ENCODE assay signal across 8 cellular contexts in the genomic region with DNA sequence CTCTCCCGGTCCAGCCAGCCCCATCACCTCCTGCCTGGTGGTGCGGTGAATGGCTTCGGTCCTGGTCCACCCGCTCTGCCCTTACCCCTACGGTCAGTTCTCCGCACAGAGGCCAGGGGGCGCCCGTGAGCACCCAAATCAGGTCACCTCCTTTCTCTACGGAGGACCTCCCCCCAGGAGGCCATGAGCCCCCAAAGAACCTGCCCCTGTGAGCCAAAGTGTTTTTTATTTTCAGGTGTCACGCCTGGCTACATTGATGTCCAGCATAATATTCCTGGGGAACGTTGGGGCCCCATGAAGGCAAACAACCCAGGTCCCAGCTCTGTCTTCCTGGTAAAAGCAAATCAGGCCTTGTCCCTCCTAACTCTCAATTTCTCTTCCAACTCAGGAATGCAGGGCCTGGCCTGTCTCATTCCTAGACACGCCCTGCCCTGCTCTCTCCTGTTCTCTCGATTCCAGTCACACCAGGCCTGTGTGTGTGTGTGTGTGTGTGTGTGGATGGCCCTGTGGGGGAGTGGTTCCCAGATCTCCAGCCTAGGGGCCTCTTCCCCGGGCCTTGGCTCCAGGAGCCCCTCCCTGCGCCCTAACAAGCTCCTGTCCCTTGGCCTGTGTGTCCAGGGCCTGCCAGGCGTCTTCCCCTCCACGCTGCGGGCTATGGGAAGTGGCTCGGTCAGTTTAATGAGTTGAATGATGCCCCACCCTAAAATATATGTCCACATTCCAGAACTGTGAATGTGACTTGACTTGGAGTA. TPM values are rescaled to one million over a fixed set of nuclear protein-coding genes. Genes with fewer than 3 reads are reported as not detected.
A peak's percentile ranks its signal among the peaks of the same experiment; 100 is the strongest.
DNase-seq lines count a peak whose midpoint lies in the region; ATAC-seq, FAIRE-seq and TF ChIP-seq lines count a peak whose summit lies in the region.

No MANE protein-coding gene starts in this region.

- H2AFZ ChIP-seq in DND-41 (ENCODE audit: low read depth, low read length) (0 out of 2 replicates have a peak overlapping the region, but pooled peaks have one; percentile 1), HepG2 (ENCODE audit: low read length) (peak overlapping the region; percentile 65)

- H3K36me3 ChIP-seq in DND-41 (ENCODE audit: insufficient read depth, low read length), result no peaks in the 10 kb centered on the region
- no peaks in the 10 kb centered on the region for H3K36me3 ChIP-seq in HepG2 (replicated peaks in 1 of 2; ENCODE audit: control insufficient read depth in 1 of 2, insufficient read depth in 2 of 2, low read length in 2 of 2)

- peak overlapping the region in 2 of 3 donors; percentile 31 to 51 for H3K27ac Mint-ChIP-seq in IgD-negative memory B cell
- peak overlapping the region; percentile 96 for H3K27ac Mint-ChIP-seq in MCF 10A (ENCODE audit: low read depth, unreplicated experiment)

- no peak for TF ChIP-seq POLR2A in HepG2 (IDR thresholded peaks at IDR 0.05; ENCODE audit: insufficient read depth in 1 of 2, low read depth in 2 of 2, low read length in 2 of 2)

- peak; percentile 76 for TF ChIP-seq CTCF in DND-41 (IDR thresholded peaks at IDR 0.05; ENCODE audit: borderline replicate concordance, extremely low read depth, low read length, poor library complexity, severe bottlenecking)
- TF ChIP-seq CTCF in VCaP (conservative IDR thresholded peaks at IDR 0.05), result peak; percentile 60
- TF ChIP-seq CTCF in MCF 10A (IDR thresholded peaks at IDR 0.05; ENCODE audit: unreplicated experiment), result peak; percentile 85
- peak; percentile 88 for TF ChIP-seq CTCF in HepG2 (CRISPR knock-in tag; IDR thresholded peaks at IDR 0.05)

- H3K79me2 ChIP-seq in DND-41 (ENCODE audit: insufficient read depth, low read length) (no peaks in the 10 kb centered on the region), HepG2 (ENCODE audit: insufficient read depth, low read length) (no peaks in the 10 kb centered on the region)

- CTCF ChIA-PET in MCF 10A (lab: Yijun Ruan, JAX) (interaction anchor here (0.6 to 6.2 kb wide), 14 partner anchors 9 to 1557 kb away, joined by 3 to 53 read pairs (median 4); partner anchors contain the start of genes DNAJB1, GIPC1 and NDUFB7), HepG2 (lab: Yijun Ruan, JAX; ENCODE audit: low intra/inter-chr PET ratio, low total read pairs) (interaction anchor here (0.7 to 1.3 kb wide), 3 partner anchors 46 to 67 kb away, joined by 3 to 6 read pairs (median 5); no protein-coding TSS in a partner anchor)

- H3K27me3 ChIP-seq in DND-41 (ENCODE audit: insufficient read depth, low read length, poor library complexity) (no peaks in the 10 kb centered on the region), HepG2 (ENCODE audit: control insufficient read depth in 1 of 2, insufficient read depth in 2 of 2, low read length in 2 of 2) (no peaks in the 10 kb centered on the region)

- 2% methylated on average over 12 of the region's 19 CpGs for WGBS in HepG2 (ENCODE audit: low lambda C conversion rate)

- 0 out of 2 replicates have a peak overlapping the region, but pooled peaks have one; percentile 5 for H3K9ac ChIP-seq in DND-41 (ENCODE audit: low read depth, low read length)
- H3K9ac ChIP-seq in HepG2 (ENCODE audit: insufficient read depth, low read depth, low read length), result peak overlapping the region; percentile 64

- BruUV-seq in MCF 10A (replicated peaks; lab: Mats Ljungman, UMichigan), result TSS peak; percentile 90
- no TSS peak for BruUV-seq in HepG2 (replicated peaks; lab: Mats Ljungman, UMichigan)

- POLR2A ChIA-PET in MCF 10A (lab: Yijun Ruan, JAX) (interaction anchor here (0.6 to 15.7 kb wide), 14 partner anchors 8 to 653 kb away, joined by 3 to 203 read pairs (median 5); partner anchors contain the start of genes ADGRE5, ASF1B, DNAJB1 and GIPC1), HepG2 (lab: Yijun Ruan, JAX) (interaction anchor here (0.9 to 3.5 kb wide), 4 partner anchors 8 to 369 kb away, joined by 3 to 41 read pairs (median 4); partner anchors contain the start of genes ASF1B and DNAJB1)

- H3K27me3 Mint-ChIP-seq in IgD-negative memory B cell (peaks cover 2% of the 10 kb centered on the region), MCF 10A (ENCODE audit: insufficient read depth, unreplicated experiment) (no peaks in the 10 kb centered on the region)

- H3K4me1 ChIP-seq in DND-41 (ENCODE audit: insufficient read depth, low read length) (peaks cover 25% of the 10 kb centered on the region), HepG2 (ENCODE audit: insufficient read depth, low read length) (peaks cover 84% of the 10 kb centered on the region)

- TF ChIP-seq RAD21 in HepG2 (CRISPR knock-in tag; IDR thresholded peaks at IDR 0.05), result peak; percentile 53; the same call in 1 of the 2 replicates

- no peak overlapping the region for H3K4me2 ChIP-seq in DND-41 (ENCODE audit: insufficient read depth, low read length)
- peak overlapping the region; percentile 96 for H3K4me2 ChIP-seq in HepG2 (ENCODE audit: low read depth, low read length)

- TF ChIP-seq EP300 in HepG2 (IDR thresholded peaks at IDR 0.05; ENCODE audit: low read depth in 2 of 2, low read length in 2 of 2) (no peak), HepG2 (CRISPR knock-in tag; IDR thresholded peaks at IDR 0.05; ENCODE audit: borderline replicate concordance) (no peak)

- H3K4me1 Mint-ChIP-seq in IgD-negative memory B cell (peaks cover 0 to 7% (median 6%) of the 10 kb centered on the region in 3 donors), MCF 10A (ENCODE audit: insufficient read depth, unreplicated experiment) (peaks cover 33% of the 10 kb centered on the region)

- DNase-seq in DND-41 (peak; percentile 67), MCF 10A (ENCODE audit: unreplicated experiment) (peak; percentile 89), HepG2 (ENCODE audit: low spot score) (peak; percentile 64)
- peak; percentile 58 to 75 for DNase-seq in stimulated activated CD8-positive, alpha-beta memory T cell treated with anti-CD3 and anti-CD28 coated beads, Interleukin-2, amount 100 ng/mL, for 48 hours (ENCODE audit: low read depth in 2 of 2)

- H3K4me3 Mint-ChIP-seq in IgD-negative memory B cell (peak overlapping the region in 1 of 4 donors; percentile 76), MCF 10A (ENCODE audit: unreplicated experiment) (peak overlapping the region; percentile 65)

- no peaks in the 10 kb centered on the region for H3K9me3 ChIP-seq in DND-41 (ENCODE audit: insufficient read depth, low read length, severe bottlenecking)
- H3K9me3 ChIP-seq in HepG2 (ENCODE audit: low read length), result no peaks in the 10 kb centered on the region

- H4K20me1 ChIP-seq in DND-41 (ENCODE audit: insufficient read depth, low read length) (no peaks in the 10 kb centered on the region), HepG2 (ENCODE audit: insufficient read depth, low read length) (no peaks in the 10 kb centered on the region)

- no peak for FAIRE-seq in HepG2 (lab: Jason Lieb, UNC)

- intact Hi-C loops in MCF 10A (cut with micrococcal nuclease) (no loop called here), HepG2 (cut with micrococcal nuclease; ENCODE audit: unreplicated experiment) (no loop called here)

- no peaks in the 10 kb centered on the region for H3K9me3 Mint-ChIP-seq in IgD-negative memory B cell
- no peaks in the 10 kb centered on the region for H3K9me3 Mint-ChIP-seq in MCF 10A (ENCODE audit: unreplicated experiment)

- ATAC-seq in DND-41 (ENCODE audit: insufficient read depth, low read depth) (peak; percentile 48), HepG2 (peak; percentile 83), GM18861 (IDR thresholded peaks at IDR 0.05; ENCODE audit: unreplicated experiment) (no peak), GM21528 (IDR thresholded peaks at IDR 0.05; ENCODE audit: low FRiP score, unreplicated experiment) (no peak)

- H3K27ac ChIP-seq in DND-41 (ENCODE audit: low read length), result peak overlapping the region; percentile 63
- H3K27ac ChIP-seq in VCaP, result no peak overlapping the region
- peak overlapping the region; percentile 41 for H3K27ac ChIP-seq in HepG2 (ENCODE audit: extremely low read length, insufficient read depth, low read length)

- H3K4me3 ChIP-seq in DND-41 (ENCODE audit: low read depth in 1 of 2, low read length in 2 of 2) (no peak overlapping the region), HepG2 (replicated peaks in 1 of 3; ENCODE audit: insufficient read depth in 1 of 3, low read depth in 2 of 3, low read length in 3 of 3) (peak overlapping the region; percentile 43 to 66 (median 50))

- in situ Hi-C loops in HepG2 (cut with HindIII; ENCODE audit: extremely low pct_ligation_motif_present, low pct_unique_long_range_greater_than_20kb), result no loop called here

- H3K36me3 Mint-ChIP-seq in IgD-negative memory B cell (no peaks in the 10 kb centered on the region), MCF 10A (ENCODE audit: insufficient read depth, unreplicated experiment) (peaks cover 6% of the 10 kb centered on the region)

RNA-seq across cellular contexts. Expression of gene GIPC1, which starts 9.7 kb away (rescaled TPM):
- polyA plus RNA-seq in IgD-negative memory B cell (10.1 TPM), HepG2 (2011; rRNA removed) (27.1 and 32.8 TPM in 2 replicates)
- total RNA-seq in MCF 10A (2022) (107 and 108 TPM in 2 replicates), HepG2 (2016; rRNA removed; fragmentation: Illumina TruSeq; extraction: Trizol) (44.3 and 48.1 TPM in 2 replicates)
- total RNA-seq in HepG2 (2016; cell fraction: cytosol; rRNA removed; fragmentation: Illumina TruSeq; extraction: Trizol; ENCODE audit: low read depth), result 24.7 and 30.5 TPM in 2 replicates
- 46.7 and 53.0 TPM in 2 replicates for total RNA-seq in HepG2 (2016; cell fraction: insoluble cytoplasmic fraction; rRNA removed; fragmentation: Illumina TruSeq; extraction: Trizol)
- total RNA-seq in HepG2 (2016; cell fraction: membrane; rRNA removed; fragmentation: Illumina TruSeq; extraction: Trizol), result 34.5 and 47.8 TPM in 2 replicates
- total RNA-seq in HepG2 (2016; cell fraction: nucleus; rRNA removed; fragmentation: Illumina TruSeq; extraction: Trizol), result 19.0 and 25.5 TPM in 2 replicates
- polyA plus RNA-seq in HepG2 (2011; cell fraction: cytosol; rRNA removed), result 26.8 and 37.9 TPM in 2 replicates
- 27.4 and 33.0 TPM in 2 replicates for polyA plus RNA-seq in HepG2 (2011; cell fraction: nucleus; rRNA removed)
- polyA plus RNA-seq in HepG2 (2012), result 13.4 and 20.7 TPM in 2 replicates
- 24.6 and 33.2 TPM in 2 replicates for polyA plus RNA-seq in HepG2 (2016; cell fraction: cytosol; fragmentation: Illumina TruSeq; extraction: Trizol; ENCODE audit: low read depth)
- polyA plus RNA-seq in HepG2 (2016; cell fraction: insoluble cytoplasmic fraction; fragmentation: Illumina TruSeq; extraction: Trizol; ENCODE audit: low read depth), result 49.5 and 56.2 TPM in 2 replicates
- polyA plus RNA-seq in HepG2 (2016; cell fraction: membrane; fragmentation: Illumina TruSeq; extraction: Trizol; ENCODE audit: low read depth), result 38.6 and 41.5 TPM in 2 replicates
- 48.3 and 51.4 TPM in 2 replicates for polyA plus RNA-seq in HepG2 (2016; cell fraction: nucleus; fragmentation: Illumina TruSeq; extraction: Trizol; ENCODE audit: insufficient read depth, low read depth)
- 30.0 and 63.8 TPM in 2 replicates for polyA minus RNA-seq in HepG2 (2011; rRNA and poly(A)+ RNA removed; ENCODE audit: low replicate concordance)
- 17.9 and 20.6 TPM in 2 replicates for polyA minus RNA-seq in HepG2 (2011; cell fraction: cytosol; rRNA and poly(A)+ RNA removed)
- 9.7 and 11.3 TPM in 2 replicates for polyA minus RNA-seq in HepG2 (2011; cell fraction: nucleus; rRNA and poly(A)+ RNA removed)

RNA-seq across cellular contexts. Expression of gene DNAJB1, which starts 12.5 kb away (rescaled TPM):
- polyA plus RNA-seq in IgD-negative memory B cell, result 77.1 TPM
- 71.6 and 97.4 TPM in 2 replicates for total RNA-seq in MCF 10A (2022)
- total RNA-seq in HepG2 (2016; rRNA removed; fragmentation: Illumina TruSeq; extraction: Trizol), result 87.5 and 101 TPM in 2 replicates
- total RNA-seq in HepG2 (2016; cell fraction: cytosol; rRNA removed; fragmentation: Illumina TruSeq; extraction: Trizol; ENCODE audit: low read depth), result 43.8 and 48.3 TPM in 2 replicates
- total RNA-seq in HepG2 (2016; cell fraction: insoluble cytoplasmic fraction; rRNA removed; fragmentation: Illumina TruSeq; extraction: Trizol), result 87.7 and 97.3 TPM in 2 replicates
- 100 and 105 TPM in 2 replicates for total RNA-seq in HepG2 (2016; cell fraction: membrane; rRNA removed; fragmentation: Illumina TruSeq; extraction: Trizol)
- total RNA-seq in HepG2 (2016; cell fraction: nucleus; rRNA removed; fragmentation: Illumina TruSeq; extraction: Trizol), result 40.6 and 45.4 TPM in 2 replicates
- 97.3 and 108 TPM in 2 replicates for polyA plus RNA-seq in HepG2 (2011; rRNA removed)
- polyA plus RNA-seq in HepG2 (2011; cell fraction: cytosol; rRNA removed), result 90.1 and 116 TPM in 2 replicates
- polyA plus RNA-seq in HepG2 (2011; cell fraction: nucleus; rRNA removed), result 41.8 and 55.7 TPM in 2 replicates
- polyA plus RNA-seq in HepG2 (2012), result 45.3 and 99.6 TPM in 2 replicates
- 43.8 and 48.0 TPM in 2 replicates for polyA plus RNA-seq in HepG2 (2016; cell fraction: cytosol; fragmentation: Illumina TruSeq; extraction: Trizol; ENCODE audit: low read depth)
- 139 and 144 TPM in 2 replicates for polyA plus RNA-seq in HepG2 (2016; cell fraction: insoluble cytoplasmic fraction; fragmentation: Illumina TruSeq; extraction: Trizol; ENCODE audit: low read depth)
- 72.7 and 75.0 TPM in 2 replicates for polyA plus RNA-seq in HepG2 (2016; cell fraction: membrane; fragmentation: Illumina TruSeq; extraction: Trizol; ENCODE audit: low read depth)
- 76.4 and 83.8 TPM in 2 replicates for polyA plus RNA-seq in HepG2 (2016; cell fraction: nucleus; fragmentation: Illumina TruSeq; extraction: Trizol; ENCODE audit: insufficient read depth, low read depth)
- 94.0 and 151 TPM in 2 replicates for polyA minus RNA-seq in HepG2 (2011; rRNA and poly(A)+ RNA removed; ENCODE audit: low replicate concordance)
- polyA minus RNA-seq in HepG2 (2011; cell fraction: cytosol; rRNA and poly(A)+ RNA removed), result 34.2 and 35.4 TPM in 2 replicates
- polyA minus RNA-seq in HepG2 (2011; cell fraction: nucleus; rRNA and poly(A)+ RNA removed), result 42.7 and 47.7 TPM in 2 replicates

RNA-seq across cellular contexts. Expression of gene TECR, which starts 23.7 kb away (rescaled TPM):
- polyA plus RNA-seq in IgD-negative memory B cell, result 145 TPM
- total RNA-seq in MCF 10A (2022), result 74.1 and 106 TPM in 2 replicates
- 25.9 and 54.9 TPM in 2 replicates for total RNA-seq in HepG2 (2016; rRNA removed; fragmentation: Illumina TruSeq; extraction: Trizol)
- 25.1 and 26.1 TPM in 2 replicates for total RNA-seq in HepG2 (2016; cell fraction: cytosol; rRNA removed; fragmentation: Illumina TruSeq; extraction: Trizol; ENCODE audit: low read depth)
- 24.8 and 55.4 TPM in 2 replicates for total RNA-seq in HepG2 (2016; cell fraction: insoluble cytoplasmic fraction; rRNA removed; fragmentation: Illumina TruSeq; extraction: Trizol)
- 23.9 and 26.8 TPM in 2 replicates for total RNA-seq in HepG2 (2016; cell fraction: membrane; rRNA removed; fragmentation: Illumina TruSeq; extraction: Trizol)
- total RNA-seq in HepG2 (2016; cell fraction: nucleus; rRNA removed; fragmentation: Illumina TruSeq; extraction: Trizol), result 68.9 and 76.1 TPM in 2 replicates
- 121 and 137 TPM in 2 replicates for polyA plus RNA-seq in HepG2 (2011; rRNA removed)
- polyA plus RNA-seq in HepG2 (2011; cell fraction: cytosol; rRNA removed), result 131 and 134 TPM in 2 replicates
- 178 and 205 TPM in 2 replicates for polyA plus RNA-seq in HepG2 (2011; cell fraction: nucleus; rRNA removed)
- 94.0 and 122 TPM in 2 replicates for polyA plus RNA-seq in HepG2 (2012)
- 70.2 and 77.8 TPM in 2 replicates for polyA plus RNA-seq in HepG2 (2016; cell fraction: cytosol; fragmentation: Illumina TruSeq; extraction: Trizol; ENCODE audit: low read depth)
- 52.7 and 78.7 TPM in 2 replicates for polyA plus RNA-seq in HepG2 (2016; cell fraction: insoluble cytoplasmic fraction; fragmentation: Illumina TruSeq; extraction: Trizol; ENCODE audit: low read depth)
- polyA plus RNA-seq in HepG2 (2016; cell fraction: membrane; fragmentation: Illumina TruSeq; extraction: Trizol; ENCODE audit: low read depth), result 63.3 and 69.9 TPM in 2 replicates
- 231 and 244 TPM in 2 replicates for polyA plus RNA-seq in HepG2 (2016; cell fraction: nucleus; fragmentation: Illumina TruSeq; extraction: Trizol; ENCODE audit: insufficient read depth, low read depth)
- polyA minus RNA-seq in HepG2 (2011; rRNA and poly(A)+ RNA removed; ENCODE audit: low replicate concordance), result 243 and 582 TPM in 2 replicates
- polyA minus RNA-seq in HepG2 (2011; cell fraction: cytosol; rRNA and poly(A)+ RNA removed), result 99.1 and 118 TPM in 2 replicates
- 62.2 and 64.2 TPM in 2 replicates for polyA minus RNA-seq in HepG2 (2011; cell fraction: nucleus; rRNA and poly(A)+ RNA removed)

RNA-seq across cellular contexts. Expression of gene PTGER1, which starts 30.5 kb away (rescaled TPM):
- polyA plus RNA-seq in IgD-negative memory B cell (not detected), HepG2 (2011; rRNA removed) (0.13 and 0.24 TPM in 2 replicates)
- total RNA-seq in MCF 10A (2022) (0.29 and 0.42 TPM in 2 replicates), HepG2 (2016; rRNA removed; fragmentation: Illumina TruSeq; extraction: Trizol) (not detected in 2 replicates)
- 0.18 TPM in 1 of 2 replicates, not detected in the other for total RNA-seq in HepG2 (2016; cell fraction: cytosol; rRNA removed; fragmentation: Illumina TruSeq; extraction: Trizol; ENCODE audit: low read depth)
- total RNA-seq in HepG2 (2016; cell fraction: insoluble cytoplasmic fraction; rRNA removed; fragmentation: Illumina TruSeq; extraction: Trizol), result not detected in 2 replicates
- total RNA-seq in HepG2 (2016; cell fraction: membrane; rRNA removed; fragmentation: Illumina TruSeq; extraction: Trizol), result 0.14 and 0.15 TPM in 2 replicates
- total RNA-seq in HepG2 (2016; cell fraction: nucleus; rRNA removed; fragmentation: Illumina TruSeq; extraction: Trizol), result not detected in 2 replicates
- polyA plus RNA-seq in HepG2 (2011; cell fraction: cytosol; rRNA removed), result 0.14 and 0.27 TPM in 2 replicates
- 0.14 and 0.21 TPM in 2 replicates for polyA plus RNA-seq in HepG2 (2011; cell fraction: nucleus; rRNA removed)
- polyA plus RNA-seq in HepG2 (2012), result not detected in 2 replicates
- polyA plus RNA-seq in HepG2 (2016; cell fraction: cytosol; fragmentation: Illumina TruSeq; extraction: Trizol; ENCODE audit: low read depth), result 0.09 TPM in 1 of 2 replicates, not detected in the other
- polyA plus RNA-seq in HepG2 (2016; cell fraction: insoluble cytoplasmic fraction; fragmentation: Illumina TruSeq; extraction: Trizol; ENCODE audit: low read depth), result not detected in 2 replicates
- polyA plus RNA-seq in HepG2 (2016; cell fraction: membrane; fragmentation: Illumina TruSeq; extraction: Trizol; ENCODE audit: low read depth), result not detected in 2 replicates
- 0.44 TPM in 1 of 2 replicates, not detected in the other for polyA plus RNA-seq in HepG2 (2016; cell fraction: nucleus; fragmentation: Illumina TruSeq; extraction: Trizol; ENCODE audit: insufficient read depth, low read depth)
- polyA minus RNA-seq in HepG2 (2011; rRNA and poly(A)+ RNA removed; ENCODE audit: low replicate concordance), result 0.24 TPM in 1 of 2 replicates, not detected in the other
- not detected in 2 replicates for polyA minus RNA-seq in HepG2 (2011; cell fraction: cytosol; rRNA and poly(A)+ RNA removed)
- not detected in 2 replicates for polyA minus RNA-seq in HepG2 (2011; cell fraction: nucleus; rRNA and poly(A)+ RNA removed)

Comparison
In these comparisons a context has a peak if more than half of its experiments do, and no peak if none do; other contexts are left out.
1. ATAC-seq: peak in DND-41 (single experiment) and HepG2 (single experiment); none in GM18861 (single experiment) and GM21528 (single experiment).
2. H3K4me3 ChIP-seq: peak in HepG2 (3 of 3); none in DND-41 (0 of 2).
3. Peak in every context shown above with its lines, with median percentiles within 50 percentile points of each other: DNase-seq and CTCF ChIP-seq.